8 cellular contexts compared by ENCODE assay signal in the genomic region with DNA sequence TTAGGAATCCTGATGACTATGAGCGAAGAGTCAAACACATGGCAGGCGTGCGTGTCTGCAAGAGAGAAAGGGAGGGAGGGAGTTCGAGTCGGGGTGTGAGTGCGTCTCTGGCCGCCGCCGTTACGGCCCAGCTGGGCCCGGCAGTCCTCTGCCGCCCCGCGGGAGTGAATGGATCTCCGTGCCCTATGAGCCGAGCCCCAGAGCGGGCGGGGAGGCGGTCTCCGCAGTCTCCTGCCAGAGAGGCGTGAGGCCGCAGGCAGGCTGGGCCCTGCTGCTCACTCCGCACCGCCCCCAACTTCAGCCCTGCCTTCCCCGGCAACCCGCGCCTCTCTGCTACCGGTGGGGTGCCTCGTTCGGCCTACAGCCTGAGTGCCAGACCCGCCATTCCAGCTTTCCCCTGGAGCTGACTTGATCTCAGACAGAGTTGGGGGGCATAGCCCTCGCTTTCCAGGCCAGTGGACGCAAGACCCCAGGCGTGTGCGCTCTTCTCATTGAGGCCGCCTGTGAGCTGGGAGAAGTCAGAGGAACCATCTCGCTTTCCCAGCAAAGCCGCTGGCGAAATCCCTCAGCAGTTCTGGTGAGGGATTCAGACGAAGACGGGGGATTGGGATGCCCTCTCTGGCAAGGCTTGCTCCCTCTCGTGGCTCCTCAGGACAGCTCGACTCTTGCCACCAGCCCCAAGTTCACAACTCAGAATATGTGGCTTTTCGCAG. TPM values are rescaled to one million over a fixed set of nuclear protein-coding genes. Genes with fewer than 3 reads are reported as not detected.
DNase-seq lines count a peak whose midpoint lies in the region; ATAC-seq and TF ChIP-seq lines count a peak whose summit lies in the region.

No MANE protein-coding gene starts in this region.

- H3K27me3 Mint-ChIP-seq in activated naive CD4-positive, alpha-beta T cell treated with anti-CD3 and anti-CD28 coated beads for 36 hours (ENCODE audit: low read depth) = peaks cover 12% of the 10 kb centered on the region
- H3K27me3 Mint-ChIP-seq in activated T-cell treated with anti-CD3 and anti-CD28 coated beads, Interleukin-2, amount 50 U/mL, for 24 hours = peaks cover 86% of the 10 kb centered on the region
- H3K27me3 Mint-ChIP-seq in naive thymus-derived CD4-positive, alpha-beta T cell = peaks cover 0 to 47% (median 10%) of the 10 kb centered on the region in 5 donors

- ATAC-seq in naive thymus-derived CD4-positive, alpha-beta T cell = peak; percentile 24
- ATAC-seq in GM19324 (IDR thresholded peaks at IDR 0.05; ENCODE audit: low FRiP score, unreplicated experiment) = no peak

- peaks cover 3% of the 10 kb centered on the region for H3K4me1 Mint-ChIP-seq in activated naive CD4-positive, alpha-beta T cell treated with anti-CD3 and anti-CD28 coated beads for 36 hours (ENCODE audit: low read depth)
- peaks cover 10% of the 10 kb centered on the region for H3K4me1 Mint-ChIP-seq in activated T-cell treated with anti-CD3 and anti-CD28 coated beads, Interleukin-2, amount 50 U/mL, for 24 hours (ENCODE audit: low read depth)
- peaks cover 0 to 14% (median 9%) of the 10 kb centered on the region in 7 donors for H3K4me1 Mint-ChIP-seq in naive thymus-derived CD4-positive, alpha-beta T cell

- H3K9me3 Mint-ChIP-seq in activated naive CD4-positive, alpha-beta T cell treated with anti-CD3 and anti-CD28 coated beads for 36 hours = no peaks in the 10 kb centered on the region
- no peaks in the 10 kb centered on the region for H3K9me3 Mint-ChIP-seq in activated T-cell treated with anti-CD3 and anti-CD28 coated beads, Interleukin-2, amount 50 U/mL, for 24 hours
- no peaks in the 10 kb centered on the region for H3K9me3 Mint-ChIP-seq in naive thymus-derived CD4-positive, alpha-beta T cell

- peak; percentile 34 for TF ChIP-seq CTCF in fibroblast of villous mesenchyme (IDR thresholded peaks at IDR 0.05; ENCODE audit: insufficient read depth, low read depth, low read length)

- H3K4me3 Mint-ChIP-seq in activated naive CD4-positive, alpha-beta T cell treated with anti-CD3 and anti-CD28 coated beads for 36 hours = peak overlapping the region; percentile 52
- H3K4me3 Mint-ChIP-seq in activated T-cell treated with anti-CD3 and anti-CD28 coated beads, Interleukin-2, amount 50 U/mL, for 24 hours = peak overlapping the region; percentile 64
- peak overlapping the region in 9 of 10 donors; percentile 78 to 91 (median 81) for H3K4me3 Mint-ChIP-seq in naive thymus-derived CD4-positive, alpha-beta T cell

- H3K9me3 ChIP-seq in naive thymus-derived CD4-positive, alpha-beta T cell (ENCODE audit: control insufficient read depth in 2 of 3, low read length in 3 of 3) = no peaks in the 10 kb centered on the region

- intact Hi-C loops in activated naive CD4-positive, alpha-beta T cell treated with anti-CD3 and anti-CD28 coated beads for 36 hours (cut with micrococcal nuclease) = no loop called here
- intact Hi-C loops in naive thymus-derived CD4-positive, alpha-beta T cell (cut with micrococcal nuclease) = loop anchor here in 1 of 2 donors (5.0 to 10.0 kb wide), 3 partner anchors 112 to 190 kb away; a partner anchor contains a TSS

- H3K27ac ChIP-seq in naive thymus-derived CD4-positive, alpha-beta T cell (ENCODE audit: low read depth, low read length) = no peak overlapping the region
- peak overlapping the region; percentile 74 for H3K27ac ChIP-seq in urinary bladder (ENCODE audit: low read depth)

- DNase-seq in activated naive CD4-positive, alpha-beta T cell treated with anti-CD3 and anti-CD28 coated beads for 36 hours = peak; percentile 6
- DNase-seq in activated naive CD4-positive, alpha-beta T cell treated with Interleukin-2 at 50 U/mL for 16 hours = no peak
- DNase-seq in activated T-cell treated with anti-CD3 and anti-CD28 coated beads, Interleukin-2, amount 50 U/mL, for 24 hours = peak; percentile 37
- DNase-seq in fibroblast of villous mesenchyme (ENCODE audit: low read depth) (peak; percentile 55), NCI-H345 (lab: John Stamatoyannopoulos, UW) (no peak)
- peak in 1 of 9 donors; percentile 0 for DNase-seq in naive thymus-derived CD4-positive, alpha-beta T cell

- no peaks in the 10 kb centered on the region for H3K36me3 Mint-ChIP-seq in activated naive CD4-positive, alpha-beta T cell treated with anti-CD3 and anti-CD28 coated beads for 36 hours (ENCODE audit: low read depth)
- H3K36me3 Mint-ChIP-seq in activated T-cell treated with anti-CD3 and anti-CD28 coated beads, Interleukin-2, amount 50 U/mL, for 24 hours (ENCODE audit: low read depth) = no peaks in the 10 kb centered on the region
- H3K36me3 Mint-ChIP-seq in naive thymus-derived CD4-positive, alpha-beta T cell = no peaks in the 10 kb centered on the region

- H3K4me3 ChIP-seq in fibroblast of villous mesenchyme (ENCODE audit: low read depth, low read length) (peak overlapping the region; percentile 62), urinary bladder (ENCODE audit: low read depth, low read length) (peak overlapping the region; percentile 34)
- H3K4me3 ChIP-seq in naive thymus-derived CD4-positive, alpha-beta T cell (ENCODE audit: low read length) = peak overlapping the region; percentile 27

- no peaks in the 10 kb centered on the region for H3K36me3 ChIP-seq in naive thymus-derived CD4-positive, alpha-beta T cell (ENCODE audit: control insufficient read depth in 2 of 3, insufficient read depth in 3 of 3, low read length in 3 of 3)
- no peaks in the 10 kb centered on the region for H3K36me3 ChIP-seq in urinary bladder (ENCODE audit: insufficient read depth)

- no peaks in the 10 kb centered on the region for H3K27me3 ChIP-seq in naive thymus-derived CD4-positive, alpha-beta T cell (ENCODE audit: control insufficient read depth in 2 of 2, insufficient read depth in 2 of 2, low read length in 2 of 2)

- POLR2A ChIA-PET in naive thymus-derived CD4-positive, alpha-beta T cell (lab: Charles Lee) = no interaction called here

- WGBS in urinary bladder = 6% methylated on average over 44 of the region's 44 CpGs

- H3K4me1 ChIP-seq in naive thymus-derived CD4-positive, alpha-beta T cell (ENCODE audit: control insufficient read depth in 2 of 2, insufficient read depth in 2 of 2, low read length in 2 of 2) = peaks cover 3% of the 10 kb centered on the region in 2 donors
- H3K4me1 ChIP-seq in urinary bladder (ENCODE audit: insufficient read depth) = no peaks in the 10 kb centered on the region

- no peak overlapping the region for H3K27ac Mint-ChIP-seq in activated naive CD4-positive, alpha-beta T cell treated with anti-CD3 and anti-CD28 coated beads for 36 hours
- no peak overlapping the region for H3K27ac Mint-ChIP-seq in activated T-cell treated with anti-CD3 and anti-CD28 coated beads, Interleukin-2, amount 50 U/mL, for 24 hours
- H3K27ac Mint-ChIP-seq in naive thymus-derived CD4-positive, alpha-beta T cell = peak overlapping the region in 1 of 9 donors; percentile 65

- CTCF ChIA-PET in activated naive CD4-positive, alpha-beta T cell treated with anti-CD3 and anti-CD28 coated beads for 36 hours (lab: Charles Lee) = interaction anchor here (0.6 kb wide), 1 partner anchor 9 kb away, joined by 3 read pairs; no protein-coding TSS in a partner anchor
- CTCF ChIA-PET in naive thymus-derived CD4-positive, alpha-beta T cell (lab: Charles Lee) = no interaction called here

RNA-seq across cellular contexts. Expression of a gene that starts 1.4 kb away (rescaled TPM):
- under 1 TPM; 0.19 to 0.30 TPM for total RNA-seq in activated naive CD4-positive, alpha-beta T cell treated with anti-CD3 and anti-CD28 coated beads for 36 hours
- total RNA-seq in fibroblast of villous mesenchyme = 10.6 and 10.8 TPM in 2 replicates
- total RNA-seq in naive thymus-derived CD4-positive, alpha-beta T cell = under 1 TPM in 3 of 5 experiments, not detected in 2; 0.27 to 0.38 (median 0.38) TPM
- under 1 TPM; 0.24 to 0.38 TPM for polyA plus RNA-seq in naive thymus-derived CD4-positive, alpha-beta T cell
- total RNA-seq in urinary bladder = 16.1 TPM
- polyA plus RNA-seq in urinary bladder = 12.2 TPM

Comparison
In these comparisons a context has a peak if more than half of its experiments do, and no peak if none do; other contexts are left out.
1. DNase-seq: peak in activated naive CD4-positive, alpha-beta T cell treated with anti-CD3 and anti-CD28 coated beads for 36 hours (single experiment), activated T-cell treated with anti-CD3 and anti-CD28 coated beads, Interleukin-2, amount 50 U/mL, for 24 hours (single experiment) and fibroblast of villous mesenchyme (single experiment); none in activated naive CD4-positive, alpha-beta T cell treated with Interleukin-2 at 50 U/mL for 16 hours (single experiment) and NCI-H345 (single experiment).
2. Peak in every context shown above with its lines, with median percentiles within 50 percentile points of each other: H3K4me3 Mint-ChIP-seq and H3K4me3 ChIP-seq.